In the genomic region with DNA sequence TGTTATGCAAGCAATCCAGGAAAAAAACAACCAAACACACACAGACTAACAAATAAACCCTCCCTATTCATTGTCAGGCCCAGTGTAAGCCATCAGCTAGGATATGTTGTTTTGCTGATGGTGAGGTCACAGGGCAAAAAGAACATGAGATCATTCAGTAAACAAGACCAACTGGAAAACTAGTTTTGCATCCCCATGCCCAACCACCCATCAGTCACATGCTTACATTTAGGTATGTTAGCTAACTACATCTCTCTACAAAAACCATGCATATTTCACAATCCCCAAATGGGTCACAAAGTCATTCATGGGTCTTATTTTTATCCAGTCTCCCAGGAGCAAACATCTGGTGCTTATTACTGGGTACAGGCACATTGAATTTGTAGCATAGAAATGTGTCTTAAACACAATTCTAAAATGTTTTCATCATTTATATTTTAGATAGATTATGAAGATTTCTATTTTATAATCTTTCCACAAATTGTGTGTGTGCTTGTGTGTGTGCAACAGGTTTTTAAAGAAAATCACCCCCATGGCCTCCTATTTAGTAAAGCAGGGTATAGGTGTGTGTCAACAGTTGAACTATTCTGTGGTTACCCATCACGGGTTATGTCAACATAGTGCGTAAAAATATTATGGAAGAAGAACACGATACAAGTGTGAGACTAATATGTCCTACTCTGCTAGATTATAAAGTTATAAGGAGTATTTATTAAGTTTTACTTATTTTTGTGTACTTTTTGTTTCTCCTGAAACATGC, we compare ENCODE assay signal across 15 cellular contexts.
DNase-seq lines count a peak whose midpoint lies in the region; ATAC-seq, FAIRE-seq and TF ChIP-seq lines count a peak whose summit lies in the region.
"Had no signal": no experiment of that assay in that cellular context is flagged by ENCODE, and none has a peak within 500 bp of the region (broad histone marks: within the 10 kb centered on the region; RNA-seq: fewer than 3 reads in every experiment).

No MANE protein-coding gene starts in this region.

- H3K4me1 ChIP-seq in gastrocnemius medialis = peaks cover 25 to 42% of the 10 kb centered on the region in 2 donors

- intact Hi-C loops in gastrocnemius medialis (cut with DNase I; ENCODE audit: low total_unique reads) = no loop called here

- no peak for TF ChIP-seq CTCF in gastrocnemius medialis (IDR thresholded peaks at IDR 0.05 in 4 of 5, conservative IDR thresholded peaks at IDR 0.05 in 1 of 5)

- no peak overlapping the region for H3K4me3 ChIP-seq in gastrocnemius medialis
- H3K4me3 ChIP-seq: colonic mucosa had no signal

- TF ChIP-seq POLR2A in gastrocnemius medialis (IDR thresholded peaks at IDR 0.05) (no peak), H54 (IDR thresholded peaks at IDR 0.05; ENCODE audit: low read depth, low read length) (no peak)

- FAIRE-seq in H54 (lab: Jason Lieb, UNC) = no peak

- no peaks in the 10 kb centered on the region for H3K36me3 ChIP-seq in gastrocnemius medialis
- H3K36me3 ChIP-seq: colonic mucosa had no signal

- H3K27ac ChIP-seq in gastrocnemius medialis = peak overlapping the region in 3 of 4 donors; percentile 51 to 62 (median 55)
- H3K27ac ChIP-seq: colonic mucosa had no signal

- in situ Hi-C loops in gastrocnemius medialis (cut with MboI; ENCODE audit: low sequenced_read_pairs in 4 of 4) = no loop called here
- in situ Hi-C loops in ACHN (cut with HindIII; ENCODE audit: low pct_ligation_motif_present, low pct_unique_long_range_greater_than_20kb, low sequenced_read_pairs) = no loop called here

- DNase-seq in DMS53 treated with DMSO at 0.1 percent for 48 hours (lab: John Stamatoyannopoulos, UW; ENCODE audit: unreplicated experiment) (peak; percentile 13), NAMALWA (ENCODE audit: low spot score) (peak; percentile 5), gastrocnemius medialis (peak; percentile 54 to 66), ACHN (no peak), H54 (ENCODE audit: insufficient read length, low spot score) (no peak)
- DNase-seq: activated CD8-positive, alpha-beta memory T cell treated with anti-CD3 and anti-CD28 coated beads for 24 hours; activated naive CD4-positive, alpha-beta T cell treated with anti-CD3 and anti-CD28 coated beads, Interleukin-2, amount 50 U/mL, for 16 hours; colonic mucosa; NCI-H1048; NCI-H526 treated with DMSO at 0.1 percent for 48 hours; SHP77; stimulated activated naive CD8-positive, alpha-beta T cell treated with anti-CD3 and anti-CD28 coated beads, Interleukin-15, amount 100 ng/mL, for 72 hours had no signal

- H3K9me3 ChIP-seq in gastrocnemius medialis = no peaks in the 10 kb centered on the region
- H3K9me3 ChIP-seq: colonic mucosa had no signal

- no peaks in the 10 kb centered on the region for H3K27me3 ChIP-seq in gastrocnemius medialis
- H3K27me3 ChIP-seq: colonic mucosa had no signal

- ATAC-seq in esophagus mucosa (peak; percentile 88), gastrocnemius medialis (peak; percentile 81), HG02981 (IDR thresholded peaks at IDR 0.05; ENCODE audit: unreplicated experiment) (no peak), HG02642 (IDR thresholded peaks at IDR 0.05; ENCODE audit: poor library complexity, unreplicated experiment) (no peak)
- ATAC-seq: stimulated activated naive CD8-positive, alpha-beta T cell treated with anti-CD3 and anti-CD28 coated beads, Interleukin-15, amount 100 ng/mL, for 72 hours had no signal

Comparison
In these comparisons a context has a peak if more than half of its experiments do, and no peak if none do; other contexts are left out.
1. DNase-seq: peak in DMS53 treated with DMSO at 0.1 percent for 48 hours (single experiment), NAMALWA (single experiment) and gastrocnemius medialis (2 of 2); none in ACHN (single experiment) and H54 (single experiment).
2. ATAC-seq: peak in esophagus mucosa (single experiment) and gastrocnemius medialis (2 of 2); none in HG02981 (single experiment) and HG02642 (single experiment).